In the genomic region with DNA sequence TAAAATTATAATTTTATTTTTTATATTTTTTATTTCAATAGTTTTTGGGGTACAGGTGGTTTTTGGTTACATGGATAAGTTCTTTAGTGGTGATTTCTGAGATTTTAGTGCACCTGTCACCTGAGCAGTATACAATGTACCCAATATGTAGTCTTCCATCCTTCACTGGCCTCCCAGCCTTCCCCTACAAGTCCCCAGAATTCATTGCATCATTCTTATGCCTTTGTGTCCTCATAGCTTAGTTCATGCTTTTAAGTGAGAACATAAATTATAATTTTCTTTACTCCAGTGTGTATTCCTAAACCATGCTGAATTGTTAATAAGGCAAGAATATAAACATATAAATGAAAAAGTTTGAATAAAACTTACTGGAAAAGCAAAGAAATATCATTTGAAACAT, we compare ENCODE assay signal across 2 cellular contexts.
TF ChIP-seq lines count a peak whose summit lies in the region.

No MANE protein-coding gene starts in this region.

TF ChIP-seq in HepG2, 621 proteins besides CTCF, POLR2A, EP300 and RAD21:
- peak; percentile 59; the same call in 1 of the 2 replicates for TF ChIP-seq CEBPB (IDR thresholded peaks at IDR 0.05; ENCODE audit: borderline replicate concordance, low read depth, low read length)
- TF ChIP-seq SMAD3 (CRISPR knock-in tag; IDR thresholded peaks at IDR 0.05) = no peak
- TF ChIP-seq, protein P1, sequence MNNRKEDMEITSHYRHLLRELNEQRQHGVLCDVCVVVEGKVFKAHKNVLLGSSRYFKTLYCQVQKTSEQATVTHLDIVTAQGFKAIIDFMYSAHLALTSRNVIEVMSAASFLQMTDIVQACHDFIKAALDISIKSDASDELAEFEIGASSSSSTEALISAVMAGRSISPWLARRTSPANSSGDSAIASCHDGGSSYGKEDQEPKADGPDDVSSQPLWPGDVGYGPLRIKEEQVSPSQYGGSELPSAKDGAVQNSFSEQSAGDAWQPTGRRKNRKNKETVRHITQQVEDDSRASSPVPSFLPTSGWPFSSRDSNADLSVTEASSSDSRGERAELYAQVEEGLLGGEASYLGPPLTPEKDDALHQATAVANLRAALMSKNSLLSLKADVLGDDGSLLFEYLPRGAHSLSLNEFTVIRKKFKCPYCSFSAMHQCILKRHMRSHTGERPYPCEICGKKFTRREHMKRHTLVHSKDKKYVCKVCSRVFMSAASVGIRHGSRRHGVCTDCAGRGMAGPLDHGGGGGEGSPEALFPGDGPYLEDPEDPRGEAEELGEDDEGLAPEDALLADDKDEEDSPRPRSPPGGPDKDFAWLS (CRISPR knock-in tag; IDR thresholded peaks at IDR 0.05; ENCODE audit: borderline replicate concordance) = no peak
- TF ChIP-seq HNF4A (CRISPR knock-in tag; IDR thresholded peaks at IDR 0.05) = no peak
- no peak for TF ChIP-seq BRD4 (CRISPR knock-in tag; IDR thresholded peaks at IDR 0.05)
- TF ChIP-seq ZNF530 (CRISPR knock-in tag; IDR thresholded peaks at IDR 0.05; ENCODE audit: low read depth) = no peak
- no peak for TF ChIP-seq ASH2L (IDR thresholded peaks at IDR 0.05; ENCODE audit: insufficient read length, low read depth, low read length)
- TF ChIP-seq CEBPG (CRISPR knock-in tag; IDR thresholded peaks at IDR 0.05) = 0 out of 2 replicates have a peak, but pooled peaks have one; percentile 19
- no peak for TF ChIP-seq ZBTB42 (CRISPR knock-in tag; IDR thresholded peaks at IDR 0.05)
- TF ChIP-seq ZNF614 (CRISPR knock-in tag; IDR thresholded peaks at IDR 0.05; ENCODE audit: borderline replicate concordance) = no peak
- TF ChIP-seq ATF7 (IDR thresholded peaks at IDR 0.05) = peak; percentile 52; the same call in 1 of the 2 replicates
- no peak for TF ChIP-seq ATF7 (CRISPR knock-in tag; IDR thresholded peaks at IDR 0.05)
TF ChIP-seq in HepG2: peak in this region for 3.

TF ChIP-seq in IMR-90, 13 proteins besides CTCF, POLR2A, EP300 and RAD21:
- TF ChIP-seq, protein P2, sequence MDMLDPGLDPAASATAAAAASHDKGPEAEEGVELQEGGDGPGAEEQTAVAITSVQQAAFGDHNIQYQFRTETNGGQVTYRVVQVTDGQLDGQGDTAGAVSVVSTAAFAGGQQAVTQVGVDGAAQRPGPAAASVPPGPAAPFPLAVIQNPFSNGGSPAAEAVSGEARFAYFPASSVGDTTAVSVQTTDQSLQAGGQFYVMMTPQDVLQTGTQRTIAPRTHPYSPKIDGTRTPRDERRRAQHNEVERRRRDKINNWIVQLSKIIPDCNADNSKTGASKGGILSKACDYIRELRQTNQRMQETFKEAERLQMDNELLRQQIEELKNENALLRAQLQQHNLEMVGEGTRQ (IDR thresholded peaks at IDR 0.05; ENCODE audit: low read depth, low read length) = no peak
- peak; percentile 17; the same call in 1 of the 2 replicates for TF ChIP-seq CEBPB (IDR thresholded peaks at IDR 0.05; ENCODE audit: low read depth, low read length)
- TF ChIP-seq FOS (IDR thresholded peaks at IDR 0.05; ENCODE audit: low read depth, low read length) = no peak
- TF ChIP-seq BHLHE40 (IDR thresholded peaks at IDR 0.05; ENCODE audit: low read depth, low read length) = no peak
